In genomic region chr6:89433637-89434499, GRCh38 we compare ENCODE assay signal across 9 cellular contexts. TPM values are rescaled to one million over a fixed set of nuclear protein-coding genes. Genes with fewer than 3 reads are reported as not detected.
DNase-seq lines count a peak whose midpoint lies in the region; ATAC-seq, FAIRE-seq and TF ChIP-seq lines count a peak whose summit lies in the region.
"Had no signal": no experiment of that assay in that cellular context is flagged by ENCODE, and none has a peak within 500 bp of the region (broad histone marks: within the 10 kb centered on the region; RNA-seq: fewer than 3 reads in every experiment).

No MANE protein-coding gene starts in this region.

- H3K4me3 ChIP-seq in AG10803 (ENCODE audit: low read length) (peak overlapping the region; percentile 23; the same call in 1 of the 2 replicates), HUES6 (ENCODE audit: low read depth, low read length) (peak overlapping the region; percentile 71), WI38 (ENCODE audit: low read depth, low read length) (peak overlapping the region; percentile 22; the same call in 1 of the 2 replicates), ectodermal cell (ENCODE audit: insufficient read depth, low read depth, low read length) (peak overlapping the region; percentile 72), thoracic aorta (peak overlapping the region; percentile 93)

- DNase-seq in AG10803 (ENCODE audit: low read depth), result no peak
- DNase-seq in GM19239 (ENCODE audit: insufficient read length, low spot score), result peak; percentile 27
- DNase-seq in midbrain (lab: John Stamatoyannopoulos, UW), result peak; percentile 34
- no peak for DNase-seq in thoracic aorta (ENCODE audit: low spot score)
- no peak for DNase-seq in COLO829 (ENCODE audit: low spot score)

- ATAC-seq in thoracic aorta (ENCODE audit: insufficient number of reproducible peaks, low FRiP score, low read depth), result peak; percentile 67

- H3K36me3 ChIP-seq in HUES6 (ENCODE audit: control insufficient read depth, insufficient read depth, low read length), result no peaks in the 10 kb centered on the region
- H3K36me3 ChIP-seq in ectodermal cell (ENCODE audit: control insufficient read depth, insufficient read depth, low read length), result no peaks in the 10 kb centered on the region
- no peaks in the 10 kb centered on the region for H3K36me3 ChIP-seq in thoracic aorta

- H3K9me3 ChIP-seq in HUES6 (ENCODE audit: control insufficient read depth, insufficient read depth, low read depth, low read length) (no peaks in the 10 kb centered on the region), ectodermal cell (ENCODE audit: control insufficient read depth, low read length) (no peaks in the 10 kb centered on the region), thoracic aorta (no peaks in the 10 kb centered on the region)

- H3K27ac ChIP-seq in HUES6 (ENCODE audit: low read depth, low read length), result no peak overlapping the region
- H3K27ac ChIP-seq in ectodermal cell (ENCODE audit: insufficient read depth, low read depth, low read length, poor library complexity, severe bottlenecking), result no peak overlapping the region
- peak overlapping the region; percentile 24 to 57 for H3K27ac ChIP-seq in thoracic aorta

- FAIRE-seq in GM19239 (lab: Jason Lieb, UNC), result peak; percentile 80
- FAIRE-seq: GM18507 had no signal

- WGBS in ectodermal cell, 2 experiments, result 17 to 19% methylated on average over 35 of the region's 35 CpGs

- H3K27me3 ChIP-seq in HUES6 (ENCODE audit: control insufficient read depth, insufficient read depth, low read length) (peaks cover 45% of the 10 kb centered on the region), ectodermal cell (ENCODE audit: control insufficient read depth, insufficient read depth, low read length, poor library complexity, severe bottlenecking) (no peaks in the 10 kb centered on the region), thoracic aorta (replicated peaks; ENCODE audit: insufficient read depth) (no peaks in the 10 kb centered on the region)

- no peak overlapping the region for H3K9ac ChIP-seq in HUES6 (ENCODE audit: low read length)

- H3K4me1 ChIP-seq in HUES6 (ENCODE audit: control insufficient read depth, insufficient read depth, low read length) (peaks cover 18% of the 10 kb centered on the region; the same call in 1 of the 2 replicates), ectodermal cell (ENCODE audit: control insufficient read depth, insufficient read depth, low read length) (peaks cover 24% of the 10 kb centered on the region), thoracic aorta (ENCODE audit: control insufficient read depth in 1 of 2, low read depth in 2 of 2) (peaks cover 0 to 27% of the 10 kb centered on the region in 2 donors)

- TF ChIP-seq CTCF in AG10803 (conservative IDR thresholded peaks at IDR 0.05; ENCODE audit: low read length) (no peak), WI38 (IDR thresholded peaks at IDR 0.05; ENCODE audit: low read depth, low read length) (no peak), thoracic aorta (IDR thresholded peaks at IDR 0.05) (no peak)

RNA-seq across cellular contexts. Expression of gene ANKRD6, which starts 0.9 kb away (rescaled TPM):
- 52.5 TPM for polyA plus RNA-seq in ectodermal cell (2013, experiment 1 of 4)
- 71.3 TPM for polyA plus RNA-seq in ectodermal cell (2013, experiment 2 of 4)
- 51.7 TPM for polyA plus RNA-seq in ectodermal cell (2013, experiment 3 of 4)
- polyA plus RNA-seq in ectodermal cell (2013, experiment 4 of 4), result 64.4 TPM
- total RNA-seq in thoracic aorta, result 10 to 100 TPM; 35.3 to 91.9 TPM

RNA-seq across cellular contexts. Expression of gene RRAGD, which starts 21.8 kb away (rescaled TPM):
- polyA plus RNA-seq in ectodermal cell (2013, experiment 1 of 4), result 8.7 TPM
- polyA plus RNA-seq in ectodermal cell (2013, experiment 2 of 4), result 5.7 TPM
- polyA plus RNA-seq in ectodermal cell (2013, experiment 3 of 4), result 4.5 TPM
- 5.8 TPM for polyA plus RNA-seq in ectodermal cell (2013, experiment 4 of 4)
- 10 to 100 TPM; 11.0 to 25.8 TPM for total RNA-seq in thoracic aorta

Comparison
In these comparisons a context has a peak if more than half of its experiments do, and no peak if none do; other contexts are left out.
1. DNase-seq: peak in GM19239 (single experiment) and midbrain (single experiment); none in AG10803 (single experiment), thoracic aorta (single experiment) and COLO829 (single experiment).
2. H3K4me3 ChIP-seq: peak in every context shown above with its lines; median percentile 93 in thoracic aorta; 72 in ectodermal cell; 71 in HUES6; 23 in AG10803; 22 in WI38.
3. H3K27ac ChIP-seq: peak in thoracic aorta (2 of 2); none in HUES6 (single experiment) and ectodermal cell (single experiment).